Comparison of ENCODE assay signal across 21 cellular contexts in the genomic region with DNA sequence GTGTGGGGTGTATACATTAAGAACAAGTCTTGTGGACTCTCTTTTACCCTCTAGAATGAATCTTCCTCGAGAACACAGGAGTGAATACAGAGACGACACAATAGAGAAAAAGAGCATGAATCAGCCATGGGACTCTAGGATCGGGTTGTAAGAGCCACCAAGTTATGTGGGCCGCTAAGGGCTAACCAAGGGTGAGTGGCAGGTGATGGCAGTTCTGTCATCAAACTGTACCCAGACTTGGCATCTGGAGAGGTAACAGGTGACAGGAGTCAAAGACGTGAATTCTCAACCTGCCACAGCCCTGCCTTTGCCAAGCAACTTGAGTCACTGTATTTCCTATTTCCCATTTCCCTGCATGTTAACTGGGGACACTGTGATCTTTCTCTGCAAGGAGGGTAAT. TPM values are rescaled to one million over a fixed set of nuclear protein-coding genes. Genes with fewer than 3 reads are reported as not detected.
DNase-seq lines count a peak whose midpoint lies in the region; ATAC-seq and TF ChIP-seq lines count a peak whose summit lies in the region.
"Had no signal": no experiment of that assay in that cellular context is flagged by ENCODE, and none has a peak within 500 bp of the region (broad histone marks: within the 10 kb centered on the region; RNA-seq: fewer than 3 reads in every experiment).

No MANE protein-coding gene starts in this region.

- 59 to 78% (median 60%) methylated on average over 5 of the region's 5 CpGs for WGBS in psoas muscle, 3 donors

- H3K36me3 ChIP-seq in Loucy (ENCODE audit: insufficient read depth, low read length) (no peaks in the 10 kb centered on the region), psoas muscle (ENCODE audit: insufficient read depth in 1 of 2, low read depth in 1 of 2) (no peaks in the 10 kb centered on the region)
- H3K36me3 ChIP-seq: gastroesophageal sphincter, prostate gland, upper lobe of left lung had no signal

- H3K27ac ChIP-seq in psoas muscle, result no peak overlapping the region
- H3K27ac ChIP-seq: gastroesophageal sphincter, prostate gland, upper lobe of left lung had no signal

- intact Hi-C loops in activated naive CD4-positive, alpha-beta T cell treated with anti-CD3 and anti-CD28 coated beads for 36 hours (cut with micrococcal nuclease), result loop anchor here (5.0 to 10.0 kb wide), 4 partner anchors 191 to 1603 kb away; a partner anchor contains a TSS
- intact Hi-C loops in psoas muscle (cut with DNase I), result no loop called here

- H3K9me3 ChIP-seq in Loucy (ENCODE audit: insufficient read depth, low read depth, low read length) (no peaks in the 10 kb centered on the region), psoas muscle (no peaks in the 10 kb centered on the region)
- H3K9me3 ChIP-seq: gastroesophageal sphincter, prostate gland, upper lobe of left lung had no signal

- H3K9me2 ChIP-seq in Loucy (replicated peaks; ENCODE audit: low read depth, low read length), result no peaks in the 10 kb centered on the region

- peak overlapping the region; percentile 95 for H3K27ac Mint-ChIP-seq in activated naive CD4-positive, alpha-beta T cell treated with anti-CD3 and anti-CD28 coated beads for 36 hours
- peak overlapping the region; percentile 90 for H3K27ac Mint-ChIP-seq in activated naive CD8-positive, alpha-beta T cell treated with anti-CD3 and anti-CD28 coated beads, Interleukin-2, amount 10 ng/mL, durations not matched to agents 7 days and 5 days

- H3F3A ChIP-seq in Loucy (ENCODE audit: low read depth), result no peaks in the 10 kb centered on the region

- H3K9ac ChIP-seq in Loucy (ENCODE audit: low read depth, low read length, poor library complexity, severe bottlenecking), result peak overlapping the region; percentile 58

- TF ChIP-seq CTCF in Loucy (conservative IDR thresholded peaks at IDR 0.05; ENCODE audit: low read length) (no peak), psoas muscle (IDR thresholded peaks at IDR 0.05) (no peak)

- H3K27me3 ChIP-seq in Loucy (ENCODE audit: insufficient read depth, low read length, poor library complexity, severe bottlenecking) (no peaks in the 10 kb centered on the region), psoas muscle (ENCODE audit: insufficient read depth in 3 of 3, low read length in 2 of 3) (no peaks in the 10 kb centered on the region)
- H3K27me3 ChIP-seq: gastroesophageal sphincter, upper lobe of left lung had no signal

- H3K4me1 ChIP-seq in Loucy (ENCODE audit: insufficient read depth, low read length, poor library complexity, severe bottlenecking) (peaks cover 60% of the 10 kb centered on the region), psoas muscle (peaks cover 21% of the 10 kb centered on the region)
- H3K4me1 ChIP-seq: prostate gland, upper lobe of left lung had no signal

- DNase-seq in activated naive CD4-positive, alpha-beta T cell treated with anti-CD3 and anti-CD28 coated beads for 36 hours, result peak; percentile 25
- no peak for DNase-seq in activated naive CD4-positive, alpha-beta T cell treated with anti-CD3 and anti-CD28 coated beads, Interleukin-2, amount 50 U/mL, for 16 hours
- DNase-seq in activated naive CD8-positive, alpha-beta T cell treated with anti-CD3 and anti-CD28 coated beads, Interleukin-2, amount 10 ng/mL, durations not matched to agents 7 days and 5 days, result no peak
- DNase-seq in psoas muscle (no peak), NCI-H1092 treated with DMSO at 0.1 percent for 48 hours (lab: John Stamatoyannopoulos, UW) (no peak), amygdala (lab: John Stamatoyannopoulos, UW) (no peak), dermis blood vessel endothelial cell (no peak)
- DNase-seq: activated CD8-positive, alpha-beta memory T cell treated with anti-CD3 and anti-CD28 coated beads for 24 hours; anterior cingulate cortex; DMS53; GDM1; hypothalamus; NCI-H1048; NCI-H187; NCI-H226; stimulated activated CD4-positive, alpha-beta T cell treated with anti-CD3 and anti-CD28 coated beads, Interleukin-15, amount 100 ng/mL, for 24 hours; T-helper 9 cell; upper lobe of left lung had no signal

- no peak overlapping the region for H3K4me2 ChIP-seq in Loucy (ENCODE audit: low read depth, low read length, poor library complexity, severe bottlenecking)

- H2AFZ ChIP-seq in Loucy (ENCODE audit: low read length), result no peak overlapping the region

- H3K79me2 ChIP-seq in Loucy (ENCODE audit: insufficient read depth, low read length), result no peaks in the 10 kb centered on the region; the same call in 1 of the 2 replicates

- H3K9me3 Mint-ChIP-seq in activated naive CD4-positive, alpha-beta T cell treated with anti-CD3 and anti-CD28 coated beads for 36 hours, result peaks cover 6% of the 10 kb centered on the region
- no peaks in the 10 kb centered on the region for H3K9me3 Mint-ChIP-seq in activated naive CD8-positive, alpha-beta T cell treated with anti-CD3 and anti-CD28 coated beads, Interleukin-2, amount 10 ng/mL, durations not matched to agents 7 days and 5 days

- H3K4me3 Mint-ChIP-seq in activated naive CD4-positive, alpha-beta T cell treated with anti-CD3 and anti-CD28 coated beads for 36 hours, result peak overlapping the region; percentile 2
- peak overlapping the region; percentile 21 for H3K4me3 Mint-ChIP-seq in activated naive CD8-positive, alpha-beta T cell treated with anti-CD3 and anti-CD28 coated beads, Interleukin-2, amount 10 ng/mL, durations not matched to agents 7 days and 5 days

- H3K27me3 Mint-ChIP-seq in activated naive CD4-positive, alpha-beta T cell treated with anti-CD3 and anti-CD28 coated beads for 36 hours (ENCODE audit: low read depth), result no peaks in the 10 kb centered on the region
- no peaks in the 10 kb centered on the region for H3K27me3 Mint-ChIP-seq in activated naive CD8-positive, alpha-beta T cell treated with anti-CD3 and anti-CD28 coated beads, Interleukin-2, amount 10 ng/mL, durations not matched to agents 7 days and 5 days

- CTCF ChIA-PET in activated naive CD4-positive, alpha-beta T cell treated with anti-CD3 and anti-CD28 coated beads for 36 hours (lab: Charles Lee), result interaction anchor here (2.5 kb wide), 1 partner anchor 34 kb away, joined by 9 read pairs; no protein-coding TSS in a partner anchor

- peaks cover 19% of the 10 kb centered on the region for H3K36me3 Mint-ChIP-seq in activated naive CD4-positive, alpha-beta T cell treated with anti-CD3 and anti-CD28 coated beads for 36 hours (ENCODE audit: low read depth)
- H3K36me3 Mint-ChIP-seq in activated naive CD8-positive, alpha-beta T cell treated with anti-CD3 and anti-CD28 coated beads, Interleukin-2, amount 10 ng/mL, durations not matched to agents 7 days and 5 days, result peaks cover 30% of the 10 kb centered on the region

- H3K4me1 Mint-ChIP-seq in activated naive CD4-positive, alpha-beta T cell treated with anti-CD3 and anti-CD28 coated beads for 36 hours (ENCODE audit: low read depth), result peaks cover 85% of the 10 kb centered on the region
- H3K4me1 Mint-ChIP-seq in activated naive CD8-positive, alpha-beta T cell treated with anti-CD3 and anti-CD28 coated beads, Interleukin-2, amount 10 ng/mL, durations not matched to agents 7 days and 5 days, result peaks cover 48% of the 10 kb centered on the region

- H3K4me3 ChIP-seq in Loucy (ENCODE audit: low read length, poor library complexity, severe bottlenecking) (no peak overlapping the region), psoas muscle (no peak overlapping the region)
- H3K4me3 ChIP-seq: gastroesophageal sphincter, prostate gland, upper lobe of left lung had no signal

- H4K20me1 ChIP-seq in Loucy (ENCODE audit: insufficient read depth, low read length, poor library complexity, severe bottlenecking), result no peaks in the 10 kb centered on the region

- no peak for ATAC-seq in activated naive CD8-positive, alpha-beta T cell treated with anti-CD3 and anti-CD28 coated beads, Interleukin-2, amount 10 ng/mL, durations not matched to agents 7 days and 5 days (ENCODE audit: low read depth)
- ATAC-seq in psoas muscle, result peak; percentile 38 to 74 (median 58)
- ATAC-seq: gastroesophageal sphincter had no signal

- POLR2A ChIA-PET in activated naive CD8-positive, alpha-beta T cell treated with anti-CD3 and anti-CD28 coated beads, Interleukin-2, amount 10 ng/mL, durations not matched to agents 7 days and 5 days (lab: Charles Lee), result no interaction called here

RNA-seq across cellular contexts. Expression of a gene that starts 11.2 kb away (rescaled TPM):
- total RNA-seq in activated naive CD4-positive, alpha-beta T cell treated with anti-CD3 and anti-CD28 coated beads for 36 hours, result 10 to 100 TPM; 64.6 to 69.5 TPM
- total RNA-seq in activated naive CD8-positive, alpha-beta T cell treated with anti-CD3 and anti-CD28 coated beads, Interleukin-2, amount 10 ng/mL, durations not matched to agents 7 days and 5 days, result 10 to 100 TPM; 22.2 to 22.3 TPM
- 10 to 100 TPM in 2 of 4 donors, 1 to 10 TPM in 2; 2.1 to 20.8 (median 8.8) TPM for total RNA-seq in psoas muscle
- polyA plus RNA-seq in psoas muscle, result 1 to 10 TPM; 2.1 to 2.7 (median 2.4) TPM
- total RNA-seq in dermis blood vessel endothelial cell, result 2.3 and 5.1 TPM in 2 replicates
